Comparison of ENCODE assay signal across 8 cellular contexts in genomic region chr13:113187263-113187669, GRCh38. TPM values are rescaled to one million over a fixed set of nuclear protein-coding genes. Genes with fewer than 3 reads are reported as not detected.
DNase-seq lines count a peak whose midpoint lies in the region; ATAC-seq and TF ChIP-seq lines count a peak whose summit lies in the region.

No MANE protein-coding gene starts in this region.

- H3K4me3 Mint-ChIP-seq in activated T-cell treated with anti-CD3 and anti-CD28 coated beads, Interleukin-2, amount 50 U/mL, for 4 hours, result peak overlapping the region; percentile 14

- no peaks in the 10 kb centered on the region for H3K27me3 ChIP-seq in gastroesophageal sphincter

- H3K36me3 ChIP-seq in gastroesophageal sphincter, result peaks cover 3 to 93% of the 10 kb centered on the region in 2 donors

- WGBS in gastroesophageal sphincter (ENCODE audit: low coverage in 1 of 2), 2 donors, result 28 to 55% methylated on average over 8 to 9 of the region's 9 CpGs

- TF ChIP-seq EP300 in gastroesophageal sphincter (IDR thresholded peaks at IDR 0.05), result no peak

- no peaks in the 10 kb centered on the region for H3K4me1 ChIP-seq in gastroesophageal sphincter

- peak; percentile 90 to 92 for ATAC-seq in activated T-cell treated with anti-CD3 and anti-CD28 coated beads, Interleukin-2, amount 50 U/mL, for 4 hours
- peak; percentile 94 for ATAC-seq in gastroesophageal sphincter
- ATAC-seq in HG03521 (IDR thresholded peaks at IDR 0.05; ENCODE audit: unreplicated experiment), result no peak
- ATAC-seq in GM21423 (IDR thresholded peaks at IDR 0.05; ENCODE audit: unreplicated experiment), result no peak

- TF ChIP-seq CTCF in gastroesophageal sphincter (IDR thresholded peaks at IDR 0.05), result no peak

- DNase-seq in AG08395 (ENCODE audit: low spot score) (peak; percentile 98), LHCN-M2 (ENCODE audit: low read depth) (peak; percentile 100), retina (peak; percentile 46), SHP77 (lab: John Stamatoyannopoulos, UW) (no peak)
- DNase-seq in activated T-cell treated with anti-CD3 and anti-CD28 coated beads, Interleukin-2, amount 50 U/mL, for 4 hours, result peak; percentile 55

- peaks cover 48% of the 10 kb centered on the region for H3K4me1 Mint-ChIP-seq in activated T-cell treated with anti-CD3 and anti-CD28 coated beads, Interleukin-2, amount 50 U/mL, for 4 hours (ENCODE audit: low read depth)

- peaks cover 51% of the 10 kb centered on the region for H3K36me3 Mint-ChIP-seq in activated T-cell treated with anti-CD3 and anti-CD28 coated beads, Interleukin-2, amount 50 U/mL, for 4 hours (ENCODE audit: insufficient read depth)

- no peaks in the 10 kb centered on the region for H3K9me3 Mint-ChIP-seq in activated T-cell treated with anti-CD3 and anti-CD28 coated beads, Interleukin-2, amount 50 U/mL, for 4 hours

- no peak for TF ChIP-seq POLR2A in gastroesophageal sphincter (IDR thresholded peaks at IDR 0.05)

- no peak overlapping the region for H3K4me3 ChIP-seq in gastroesophageal sphincter

- no peaks in the 10 kb centered on the region for H3K27me3 Mint-ChIP-seq in activated T-cell treated with anti-CD3 and anti-CD28 coated beads, Interleukin-2, amount 50 U/mL, for 4 hours (ENCODE audit: low read depth)

- H3K27ac ChIP-seq in gastroesophageal sphincter, result peak overlapping the region in 3 of 4 donors; percentile 10 to 66 (median 48)

- no peaks in the 10 kb centered on the region for H3K9me3 ChIP-seq in gastroesophageal sphincter

RNA-seq across cellular contexts. Expression of gene PCID2, which starts 21.2 kb away (rescaled TPM):
- total RNA-seq in LHCN-M2 (2014; rRNA removed) (83.8 and 90.8 TPM in 2 replicates), gastroesophageal sphincter (10 to 100 TPM; 43.7 to 76.0 (median 48.8) TPM)
- 53.5 TPM for polyA plus RNA-seq in LHCN-M2 (2012)
- total RNA-seq in activated T-cell treated with anti-CD3 and anti-CD28 coated beads, Interleukin-2, amount 50 U/mL, for 4 hours, result 10 to 100 TPM; 63.3 to 68.1 (median 66.9) TPM

RNA-seq across cellular contexts. Expression of gene CUL4A, which starts 22.1 kb away (rescaled TPM):
- 113 and 190 TPM in 2 replicates for total RNA-seq in LHCN-M2 (2014; rRNA removed)
- 53.0 TPM for polyA plus RNA-seq in LHCN-M2 (2012)
- total RNA-seq in activated T-cell treated with anti-CD3 and anti-CD28 coated beads, Interleukin-2, amount 50 U/mL, for 4 hours, result 10 to 100 TPM; 85.5 to 89.8 (median 87.8) TPM
- 100 to 1,000 TPM; 104 to 144 (median 107) TPM for total RNA-seq in gastroesophageal sphincter

RNA-seq across cellular contexts. Expression of gene PROZ, which starts 28.8 kb away (rescaled TPM):
- total RNA-seq in LHCN-M2 (2014; rRNA removed), result not detected in 2 replicates
- polyA plus RNA-seq in LHCN-M2 (2012), result 0.07 TPM
- total RNA-seq in activated T-cell treated with anti-CD3 and anti-CD28 coated beads, Interleukin-2, amount 50 U/mL, for 4 hours, result not detected
- total RNA-seq in gastroesophageal sphincter, result not detected

Comparison
In these comparisons a context has a peak if more than half of its experiments do, and no peak if none do; other contexts are left out.
1. DNase-seq: peak in AG08395 (single experiment), LHCN-M2 (single experiment), activated T-cell treated with anti-CD3 and anti-CD28 coated beads, Interleukin-2, amount 50 U/mL, for 4 hours (single experiment) and retina (single experiment); none in SHP77 (0 of 2).
2. ATAC-seq: peak in activated T-cell treated with anti-CD3 and anti-CD28 coated beads, Interleukin-2, amount 50 U/mL, for 4 hours (2 of 2) and gastroesophageal sphincter (single experiment); none in HG03521 (single experiment) and GM21423 (single experiment).